Comparison of ENCODE assay signal across 9 cellular contexts in genomic region chr2:30234180-30234971, GRCh38. TPM values are rescaled to one million over a fixed set of nuclear protein-coding genes. Genes with fewer than 3 reads are reported as not detected.
DNase-seq lines count a peak whose midpoint lies in the region; ATAC-seq, FAIRE-seq and TF ChIP-seq lines count a peak whose summit lies in the region.
"Had no signal": no experiment of that assay in that cellular context is flagged by ENCODE, and none has a peak within 500 bp of the region (broad histone marks: within the 10 kb centered on the region; RNA-seq: fewer than 3 reads in every experiment).

No MANE protein-coding gene starts in this region.

- H3K18ac ChIP-seq in mesenchymal stem cell (ENCODE audit: low read depth in 1 of 2, low read length in 2 of 2), result no peak overlapping the region

- no peak overlapping the region for H4K91ac ChIP-seq in mesenchymal stem cell (ENCODE audit: low read length)

- no peaks in the 10 kb centered on the region for H3K27me3 Mint-ChIP-seq in astrocyte (ENCODE audit: low read depth, unreplicated experiment)

- H3K79me1 ChIP-seq in mesenchymal stem cell (replicated peaks; ENCODE audit: low read length, poor library complexity, severe bottlenecking), result no peaks in the 10 kb centered on the region

- WGBS in mesenchymal stem cell, result 55% methylated on average over 11 of the region's 12 CpGs

- peaks cover 75% of the 10 kb centered on the region for H3K79me2 ChIP-seq in astrocyte (ENCODE audit: insufficient read depth, low read length)

- H3K9me3 ChIP-seq in astrocyte (ENCODE audit: insufficient read depth, low read depth, low read length), result no peaks in the 10 kb centered on the region
- peaks cover 8% of the 10 kb centered on the region for H3K9me3 ChIP-seq in mesenchymal stem cell (ENCODE audit: control insufficient read depth, low read length)
- no peaks in the 10 kb centered on the region for H3K9me3 ChIP-seq in upper lobe of right lung

- H4K20me1 ChIP-seq in astrocyte (ENCODE audit: insufficient read depth, low read length), result peaks cover 73% of the 10 kb centered on the region

- no peak overlapping the region for H4K8ac ChIP-seq in mesenchymal stem cell (ENCODE audit: low read length)

- H3K4me3 Mint-ChIP-seq in astrocyte (ENCODE audit: unreplicated experiment), result peak overlapping the region; percentile 90

- H3K4me3 ChIP-seq in AG10803 (ENCODE audit: low read length) (peak overlapping the region; percentile 99), astrocyte (ENCODE audit: insufficient read depth, low read depth, low read length) (peak overlapping the region; percentile 83), mesenchymal stem cell (ENCODE audit: insufficient read depth in 1 of 2, low read depth in 1 of 2, low read length in 2 of 2) (no peak overlapping the region), upper lobe of right lung (peak overlapping the region; percentile 73)

- H2BK12ac ChIP-seq in mesenchymal stem cell (ENCODE audit: low read length in 2 of 2), result peak overlapping the region; percentile 31 to 43

- no peaks in the 10 kb centered on the region for H3K9me3 Mint-ChIP-seq in astrocyte (ENCODE audit: unreplicated experiment)

- H2BK5ac ChIP-seq in mesenchymal stem cell (ENCODE audit: low read depth, low read length, poor library complexity, severe bottlenecking), result no peak overlapping the region

- peaks cover 20% of the 10 kb centered on the region for H3K4me1 Mint-ChIP-seq in astrocyte (ENCODE audit: low read depth, unreplicated experiment)

- peaks cover 37% of the 10 kb centered on the region for H3K36me3 Mint-ChIP-seq in astrocyte (ENCODE audit: low read depth, unreplicated experiment)

- H3K4me1 ChIP-seq in astrocyte (ENCODE audit: insufficient read depth, low read length) (peaks cover 39% of the 10 kb centered on the region), mesenchymal stem cell (ENCODE audit: control insufficient read depth, insufficient read depth, low read depth, low read length) (peaks cover 28% of the 10 kb centered on the region), upper lobe of right lung (peaks cover 41% of the 10 kb centered on the region)

- FAIRE-seq in astrocyte (lab: Jason Lieb, UNC), result peak; percentile 63
- FAIRE-seq: H1 had no signal

- peak overlapping the region in 1 of 2 experiments; percentile 43 for H3K23ac ChIP-seq in mesenchymal stem cell (ENCODE audit: low read length in 2 of 2)

- H2BK120ac ChIP-seq in mesenchymal stem cell (ENCODE audit: low read depth, low read length), result no peak overlapping the region

- H3K27ac Mint-ChIP-seq in astrocyte (ENCODE audit: unreplicated experiment), result peak overlapping the region; percentile 72

- TF ChIP-seq CTCF in AG10803 (conservative IDR thresholded peaks at IDR 0.05; ENCODE audit: low read length) (no peak), astrocyte (IDR thresholded peaks at IDR 0.05; ENCODE audit: insufficient read depth, low read depth, low read length) (no peak), upper lobe of right lung (IDR thresholded peaks at IDR 0.05) (no peak)

- H3K9ac ChIP-seq in astrocyte (ENCODE audit: low read length) (peak overlapping the region; percentile 91), mesenchymal stem cell (ENCODE audit: low read length) (no peak overlapping the region)

- DNase-seq in AG10803 (ENCODE audit: low read depth) (peak; percentile 91), LHCN-M2 (ENCODE audit: low read depth) (peak; percentile 77), astrocyte (ENCODE audit: low read depth) (peak; percentile 96), mesenchymal stem cell (peak; percentile 76), upper lobe of right lung (no peak)

- H3K4ac ChIP-seq in mesenchymal stem cell (ENCODE audit: low read depth in 1 of 2, low read length in 2 of 2), result peak overlapping the region in 1 of 2 experiments; percentile 18

- ATAC-seq in upper lobe of right lung, result no peak
- ATAC-seq in GM18858 (IDR thresholded peaks at IDR 0.05; ENCODE audit: unreplicated experiment), result no peak
- ATAC-seq in HG02642 (IDR thresholded peaks at IDR 0.05; ENCODE audit: poor library complexity, unreplicated experiment), result no peak
- no peak for ATAC-seq in HG03442 (IDR thresholded peaks at IDR 0.05; ENCODE audit: unreplicated experiment)

- H3K27ac ChIP-seq in astrocyte (ENCODE audit: low read depth, low read length), result peak overlapping the region; percentile 58
- H3K27ac ChIP-seq in mesenchymal stem cell (ENCODE audit: low read length, poor library complexity, severe bottlenecking), result peak overlapping the region; percentile 58
- peak overlapping the region; percentile 87 for H3K27ac ChIP-seq in upper lobe of right lung

- peaks cover 32% of the 10 kb centered on the region for H3K36me3 ChIP-seq in astrocyte (ENCODE audit: insufficient read depth, low read length)
- H3K36me3 ChIP-seq in mesenchymal stem cell (ENCODE audit: control insufficient read depth in 1 of 2, insufficient read depth in 2 of 2, low read depth in 1 of 2, low read length in 2 of 2), result peaks cover 15 to 20% of the 10 kb centered on the region in 2 experiments
- H3K36me3 ChIP-seq in upper lobe of right lung, result peaks cover 36% of the 10 kb centered on the region

- no peak overlapping the region for H3K14ac ChIP-seq in mesenchymal stem cell (ENCODE audit: low read length in 2 of 2)

- H3K4me2 ChIP-seq in astrocyte (ENCODE audit: low read length) (peak overlapping the region; percentile 99), mesenchymal stem cell (ENCODE audit: low read length, poor library complexity, severe bottlenecking) (peak overlapping the region; percentile 50)

- no peak overlapping the region for H2AFZ ChIP-seq in astrocyte (ENCODE audit: low read depth, low read length)
- H2AFZ ChIP-seq in mesenchymal stem cell (ENCODE audit: low read depth, low read length), result no peak overlapping the region

- no peak overlapping the region for H2BK15ac ChIP-seq in mesenchymal stem cell (ENCODE audit: low read depth, poor library complexity, severe bottlenecking)

- intact Hi-C loops in upper lobe of right lung (cut with DNase I), result loop anchor here (10.0 kb wide), 1 partner anchor 130 kb away; no protein-coding TSS in a partner anchor

- peak overlapping the region; percentile 53 for H2AK5ac ChIP-seq in mesenchymal stem cell (ENCODE audit: low read length, severe bottlenecking)

- H3K27me3 ChIP-seq in astrocyte (ENCODE audit: insufficient read depth, low read length) (no peaks in the 10 kb centered on the region), mesenchymal stem cell (ENCODE audit: control insufficient read depth in 1 of 2, insufficient read depth in 1 of 2, low read length in 2 of 2) (peaks cover 6 to 37% of the 10 kb centered on the region in 2 experiments), upper lobe of right lung (no peaks in the 10 kb centered on the region)

RNA-seq across cellular contexts. Expression of gene LBH, which starts 3.0 kb away (rescaled TPM):
- total RNA-seq in LHCN-M2 (2014; rRNA removed), result 49.2 and 71.0 TPM in 2 replicates
- 32.6 TPM for polyA plus RNA-seq in LHCN-M2 (2012)
- total RNA-seq in astrocyte, result 51.7 and 63.7 TPM in 2 replicates
- polyA plus RNA-seq in mesenchymal stem cell (2013, experiment 1 of 2), result 76.4 TPM
- 77.4 TPM for polyA plus RNA-seq in mesenchymal stem cell (2013, experiment 2 of 2)
- total RNA-seq in upper lobe of right lung, result 272 TPM

Comparison
In these comparisons a context has a peak if more than half of its experiments do, and no peak if none do; other contexts are left out.
1. H3K4me3 ChIP-seq: peak in AG10803 (single experiment), astrocyte (single experiment) and upper lobe of right lung (single experiment); none in mesenchymal stem cell (0 of 2).
2. Peak in every context shown above with its lines, with median percentiles within 50 percentile points of each other: H3K27ac ChIP-seq.